ENCODE assay signal across 5 cellular contexts in the genomic region with DNA sequence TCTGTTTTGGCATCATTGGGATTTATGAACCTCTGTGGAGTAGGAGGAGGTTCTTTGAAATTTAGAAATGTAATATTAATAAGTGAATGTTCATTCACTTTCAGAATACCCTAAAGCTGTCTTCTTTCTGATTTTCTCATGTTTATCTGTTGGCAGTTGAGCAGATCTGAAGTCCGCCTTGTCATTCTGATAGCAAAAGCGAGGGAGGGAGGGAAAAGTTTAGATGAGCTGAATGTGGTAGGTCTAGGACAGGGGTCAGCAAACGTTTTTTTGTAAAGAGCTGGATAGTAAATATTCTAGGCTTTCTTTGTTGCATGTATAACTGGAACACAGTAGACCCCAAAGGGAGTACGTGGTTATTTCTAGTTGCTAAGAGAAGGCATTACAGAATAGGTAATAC.
"Had no signal": no experiment of that assay in that cellular context is flagged by ENCODE, and none has a peak within 500 bp of the region (broad histone marks: within the 10 kb centered on the region; RNA-seq: fewer than 3 reads in every experiment).

No MANE protein-coding gene starts in this region.

- ATAC-seq: GM23338 had no signal

- DNase-seq: H9, HCEC 1CT, IMR-90, KBM-7 had no signal
